Comparison of ENCODE assay signal across 21 cellular contexts in genomic region chr2:73004466-73004865, GRCh38.
"Had no signal": no experiment of that assay in that cellular context is flagged by ENCODE, and none has a peak within 500 bp of the region (broad histone marks: within the 10 kb centered on the region; RNA-seq: fewer than 3 reads in every experiment).

No MANE protein-coding gene starts in this region.

- H3K4me3 ChIP-seq: body of pancreas, gastrocnemius medialis, heart right ventricle, mucosa of descending colon, pancreas, sigmoid colon, tibial artery, uterus had no signal

- H3K9me3 ChIP-seq: body of pancreas, gastrocnemius medialis, heart right ventricle, mucosa of descending colon, pancreas, sigmoid colon, tibial artery, uterus had no signal

- H3K27ac ChIP-seq: body of pancreas, gastrocnemius medialis, heart right ventricle, pancreas, sigmoid colon, uterus had no signal

- H3K36me3 Mint-ChIP-seq: activated naive CD4-positive, alpha-beta T cell treated with anti-CD3 and anti-CD28 coated beads, Interleukin-2, amount 50 U/mL, for 72 hours had no signal

- DNase-seq: activated CD4-positive, alpha-beta T cell treated with anti-CD3 and anti-CD28 coated beads, Interleukin-2, amount 50 U/mL, for 4 hours; activated CD4-positive, CD25-positive, alpha-beta regulatory T cell treated with anti-CD3 and anti-CD28 coated beads, Interleukin-2, amount 50 U/mL, for 72 hours; activated gamma-delta T cell; activated T-cell treated with anti-CD3 and anti-CD28 coated beads, Interleukin-2, amount 50 U/mL, for 1 hour; body of pancreas; central memory CD4-positive, alpha-beta T cell; effector memory CD8-positive, alpha-beta T cell; gastrocnemius medialis; heart right ventricle; mucosa of descending colon; pancreas; sigmoid colon; stimulated activated CD4-positive, alpha-beta T cell treated with anti-CD3 and anti-CD28 coated beads, Interleukin-2, amount 100 ng/mL, for 24 hours; SW 1271 had no signal

- H3K36me3 ChIP-seq: pancreas, uterus had no signal

- H3K9me3 Mint-ChIP-seq: activated naive CD4-positive, alpha-beta T cell treated with anti-CD3 and anti-CD28 coated beads, Interleukin-2, amount 50 U/mL, for 72 hours; dendritic cell treated with granulocyte-macrophage colony-stimulating factor and Interleukin-4, amounts not matched to agents 40 ng/mL and 50 ng/mL, for 4 days; effector memory CD8-positive, alpha-beta T cell; naive thymus-derived CD4-positive, alpha-beta T cell; T-helper 2 cell treated with Interferon-gamma antibody and Interleukin-4, amounts not matched to agents 5 μg/mL and 100 μg/mL, for 36 hours had no signal

- H3K27ac Mint-ChIP-seq: dendritic cell treated with granulocyte-macrophage colony-stimulating factor and Interleukin-4, amounts not matched to agents 40 ng/mL and 50 ng/mL, for 4 days; effector memory CD8-positive, alpha-beta T cell; T-helper 2 cell treated with Interferon-gamma antibody and Interleukin-4, amounts not matched to agents 5 μg/mL and 100 μg/mL, for 36 hours had no signal

- H3K27me3 ChIP-seq: body of pancreas, gastrocnemius medialis, heart right ventricle, pancreas, sigmoid colon, tibial artery, uterus had no signal

- H3K4me1 ChIP-seq: body of pancreas, pancreas, uterus had no signal

- ATAC-seq: activated naive CD4-positive, alpha-beta T cell treated with anti-CD3 and anti-CD28 coated beads, Interleukin-2, amount 50 U/mL, for 72 hours; body of pancreas; effector memory CD8-positive, alpha-beta T cell; gastrocnemius medialis; left colon; mucosa of descending colon; naive thymus-derived CD4-positive, alpha-beta T cell; pancreas had no signal

- H3K27me3 Mint-ChIP-seq: dendritic cell treated with granulocyte-macrophage colony-stimulating factor and Interleukin-4, amounts not matched to agents 40 ng/mL and 50 ng/mL, for 4 days; effector memory CD8-positive, alpha-beta T cell had no signal

- H3K4me3 Mint-ChIP-seq: dendritic cell treated with granulocyte-macrophage colony-stimulating factor and Interleukin-4, amounts not matched to agents 40 ng/mL and 50 ng/mL, for 4 days; effector memory CD8-positive, alpha-beta T cell; naive thymus-derived CD4-positive, alpha-beta T cell; T-helper 2 cell treated with Interferon-gamma antibody and Interleukin-4, amounts not matched to agents 5 μg/mL and 100 μg/mL, for 36 hours had no signal
